In genomic region chr6:32837651-32838113, GRCh38 we compare ENCODE assay signal across 1 cellular context.
TF ChIP-seq lines count a peak whose summit lies in the region.

No MANE protein-coding gene starts in this region.

TF ChIP-seq in IMR-90, 13 proteins besides CTCF, POLR2A, EP300 and RAD21 (continued from another document):
- TF ChIP-seq, protein P1, sequence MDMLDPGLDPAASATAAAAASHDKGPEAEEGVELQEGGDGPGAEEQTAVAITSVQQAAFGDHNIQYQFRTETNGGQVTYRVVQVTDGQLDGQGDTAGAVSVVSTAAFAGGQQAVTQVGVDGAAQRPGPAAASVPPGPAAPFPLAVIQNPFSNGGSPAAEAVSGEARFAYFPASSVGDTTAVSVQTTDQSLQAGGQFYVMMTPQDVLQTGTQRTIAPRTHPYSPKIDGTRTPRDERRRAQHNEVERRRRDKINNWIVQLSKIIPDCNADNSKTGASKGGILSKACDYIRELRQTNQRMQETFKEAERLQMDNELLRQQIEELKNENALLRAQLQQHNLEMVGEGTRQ (IDR thresholded peaks at IDR 0.05; ENCODE audit: low read depth, low read length): no peak
- TF ChIP-seq MXI1 (IDR thresholded peaks at IDR 0.05; ENCODE audit: borderline replicate concordance, low read depth, low read length) (no peak), BHLHE40 (IDR thresholded peaks at IDR 0.05; ENCODE audit: low read depth, low read length) (no peak), NFE2L2 (IDR thresholded peaks at IDR 0.05; ENCODE audit: low read depth, low read length) (no peak), FOS (IDR thresholded peaks at IDR 0.05; ENCODE audit: low read depth, low read length) (no peak), CEBPB (IDR thresholded peaks at IDR 0.05; ENCODE audit: low read depth, low read length) (no peak), RCOR1 (IDR thresholded peaks at IDR 0.05; ENCODE audit: insufficient replicate concordance, low read length) (no peak), MAZ (IDR thresholded peaks at IDR 0.05; ENCODE audit: borderline replicate concordance, low read depth, low read length) (no peak), RFX5 (IDR thresholded peaks at IDR 0.05; ENCODE audit: low read depth, low read length) (no peak), MAFK (IDR thresholded peaks at IDR 0.05; ENCODE audit: low read depth, low read length) (no peak)
- TF ChIP-seq, protein P2, sequence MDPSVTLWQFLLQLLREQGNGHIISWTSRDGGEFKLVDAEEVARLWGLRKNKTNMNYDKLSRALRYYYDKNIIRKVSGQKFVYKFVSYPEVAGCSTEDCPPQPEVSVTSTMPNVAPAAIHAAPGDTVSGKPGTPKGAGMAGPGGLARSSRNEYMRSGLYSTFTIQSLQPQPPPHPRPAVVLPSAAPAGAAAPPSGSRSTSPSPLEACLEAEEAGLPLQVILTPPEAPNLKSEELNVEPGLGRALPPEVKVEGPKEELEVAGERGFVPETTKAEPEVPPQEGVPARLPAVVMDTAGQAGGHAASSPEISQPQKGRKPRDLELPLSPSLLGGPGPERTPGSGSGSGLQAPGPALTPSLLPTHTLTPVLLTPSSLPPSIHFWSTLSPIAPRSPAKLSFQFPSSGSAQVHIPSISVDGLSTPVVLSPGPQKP (IDR thresholded peaks at IDR 0.05; ENCODE audit: borderline replicate concordance, low read depth, low read length): no peak
